Comparison of ENCODE assay signal across 13 cellular contexts in genomic region chr7:3272691-3273141, GRCh38. TPM values are rescaled to one million over a fixed set of nuclear protein-coding genes. Genes with fewer than 3 reads are reported as not detected.
DNase-seq lines count a peak whose midpoint lies in the region; TF ChIP-seq lines count a peak whose summit lies in the region.
"Had no signal": no experiment of that assay in that cellular context is flagged by ENCODE, and none has a peak within 500 bp of the region (broad histone marks: within the 10 kb centered on the region; RNA-seq: fewer than 3 reads in every experiment).

No MANE protein-coding gene starts in this region.

- TF ChIP-seq POLR2A in sigmoid colon (IDR thresholded peaks at IDR 0.05) = no peak
- TF ChIP-seq POLR2A in erythroblast (IDR thresholded peaks at IDR 0.05; ENCODE audit: low read length) = no peak

- no peaks in the 10 kb centered on the region for H3K36me3 Mint-ChIP-seq in Calu3 (ENCODE audit: insufficient read depth, unreplicated experiment)
- H3K36me3 Mint-ChIP-seq: CD14-positive monocyte had no signal

- H3K4me3 ChIP-seq in adipocyte (ENCODE audit: low read length) = no peak overlapping the region
- no peak overlapping the region for H3K4me3 ChIP-seq in sigmoid colon

- H3K4me3 Mint-ChIP-seq in Calu3 (ENCODE audit: low read depth, unreplicated experiment) = no peak overlapping the region
- H3K4me3 Mint-ChIP-seq: CD14-positive monocyte; nephron; stimulated activated naive CD8-positive, alpha-beta T cell treated with anti-CD3 and anti-CD28 coated beads, Interleukin-15, amount 100 ng/mL, for 72 hours had no signal

- no peak overlapping the region for H3K9ac ChIP-seq in adipocyte (ENCODE audit: low read length)

- TF ChIP-seq CTCF in Calu3 (IDR thresholded peaks at IDR 0.05; ENCODE audit: unreplicated experiment) (no peak), sigmoid colon (IDR thresholded peaks at IDR 0.05) (no peak)

- H3K4me1 Mint-ChIP-seq in Calu3 (ENCODE audit: low read depth, unreplicated experiment) = peaks cover 9% of the 10 kb centered on the region
- H3K4me1 Mint-ChIP-seq: CD14-positive monocyte; stimulated activated naive CD8-positive, alpha-beta T cell treated with anti-CD3 and anti-CD28 coated beads, Interleukin-15, amount 100 ng/mL, for 72 hours had no signal

- no TSS peak for BruUV-seq in Calu3 (replicated peaks; lab: Mats Ljungman, UMichigan)

- TF ChIP-seq EP300 in sigmoid colon (IDR thresholded peaks at IDR 0.05) = no peak

- intact Hi-C loops in Calu3 (cut with micrococcal nuclease; ENCODE audit: unreplicated experiment) (no loop called here), sigmoid colon (cut with DNase I) (no loop called here)

- H3K27ac ChIP-seq in sigmoid colon = no peak overlapping the region

- H3K4me1 ChIP-seq in adipocyte (ENCODE audit: control insufficient read depth, insufficient read depth, low read length) = peaks cover 8% of the 10 kb centered on the region
- no peaks in the 10 kb centered on the region for H3K4me1 ChIP-seq in sigmoid colon

- H3K36me3 ChIP-seq in adipocyte (ENCODE audit: control insufficient read depth, insufficient read depth, low read length, severe bottlenecking) (no peaks in the 10 kb centered on the region), sigmoid colon (no peaks in the 10 kb centered on the region)

- H3K9me3 ChIP-seq in adipocyte (ENCODE audit: control insufficient read depth, low read length) (no peaks in the 10 kb centered on the region), sigmoid colon (no peaks in the 10 kb centered on the region)

- H3K27me3 ChIP-seq in adipocyte (replicated peaks; ENCODE audit: control insufficient read depth, insufficient read depth, low read length) = no peaks in the 10 kb centered on the region
- H3K27me3 ChIP-seq in sigmoid colon = no peaks in the 10 kb centered on the region

- 70 to 78% methylated on average over 2 of the region's 2 CpGs for WGBS in sigmoid colon, 2 donors

- no peak overlapping the region for H3K27ac Mint-ChIP-seq in Calu3 (ENCODE audit: unreplicated experiment)
- H3K27ac Mint-ChIP-seq: CD14-positive monocyte; nephron; stimulated activated naive CD8-positive, alpha-beta T cell treated with anti-CD3 and anti-CD28 coated beads, Interleukin-15, amount 100 ng/mL, for 72 hours had no signal

- H3K9me3 Mint-ChIP-seq in Calu3 (ENCODE audit: low read depth, unreplicated experiment) = peaks cover 3% of the 10 kb centered on the region

- H3K27me3 Mint-ChIP-seq in Calu3 (ENCODE audit: unreplicated experiment) = no peaks in the 10 kb centered on the region
- H3K27me3 Mint-ChIP-seq: stimulated activated naive CD8-positive, alpha-beta T cell treated with anti-CD3 and anti-CD28 coated beads, Interleukin-15, amount 100 ng/mL, for 72 hours had no signal

- peak; percentile 9 for DNase-seq in Calu3
- DNase-seq in NCI-H1092 treated with DMSO at 0.1 percent for 48 hours (lab: John Stamatoyannopoulos, UW) = peak; percentile 60
- DNase-seq in adipocyte (ENCODE audit: low read depth) = peak; percentile 25
- peak; percentile 9 for DNase-seq in inferior parietal cortex (ENCODE audit: extremely low spot score)
- no peak for DNase-seq in sigmoid colon
- DNase-seq in RKO (ENCODE audit: low spot score) = no peak
- no peak for DNase-seq in erythroblast (lab: John Stamatoyannopoulos, UW)
- no peak for DNase-seq in T-helper 9 cell
- DNase-seq: activated effector memory CD4-positive, alpha-beta T cell treated with anti-CD3 and anti-CD28 coated beads, Interleukin-2, amount 50 U/mL, for 16 hours; OCI-M1; stimulated activated naive CD8-positive, alpha-beta T cell treated with anti-CD3 and anti-CD28 coated beads, Interleukin-15, amount 100 ng/mL, for 72 hours had no signal

- CTCF ChIA-PET in Calu3 (lab: Charles Lee) = interaction anchor here (0.7 kb wide), 1 partner anchor 46 kb away, joined by 3 read pairs; no protein-coding TSS in a partner anchor

RNA-seq across cellular contexts. Expression of gene SDK1, which starts 28.3 kb away (rescaled TPM):
- total RNA-seq in Calu3 (2022) = 19.7 and 20.0 TPM in 2 replicates
- 10 to 100 TPM in 3 of 4 donors, 1 to 10 TPM in 1; 8.2 to 23.0 (median 12.8) TPM for total RNA-seq in sigmoid colon
- polyA plus RNA-seq in sigmoid colon = 1 to 10 TPM in 1 of 3 donors, under 1 TPM in 1, not detected in 1; under 0.01 to 2.2 TPM
- polyA plus RNA-seq: CD14-positive monocyte had no signal

Comparison
In these comparisons a context has a peak if more than half of its experiments do, and no peak if none do; other contexts are left out.
1. DNase-seq: peak in Calu3 (single experiment), NCI-H1092 treated with DMSO at 0.1 percent for 48 hours (single experiment), adipocyte (single experiment) and inferior parietal cortex (single experiment); none in sigmoid colon (single experiment), RKO (single experiment), erythroblast (0 of 2) and T-helper 9 cell (single experiment).